18 cellular contexts compared by ENCODE assay signal in the genomic region with DNA sequence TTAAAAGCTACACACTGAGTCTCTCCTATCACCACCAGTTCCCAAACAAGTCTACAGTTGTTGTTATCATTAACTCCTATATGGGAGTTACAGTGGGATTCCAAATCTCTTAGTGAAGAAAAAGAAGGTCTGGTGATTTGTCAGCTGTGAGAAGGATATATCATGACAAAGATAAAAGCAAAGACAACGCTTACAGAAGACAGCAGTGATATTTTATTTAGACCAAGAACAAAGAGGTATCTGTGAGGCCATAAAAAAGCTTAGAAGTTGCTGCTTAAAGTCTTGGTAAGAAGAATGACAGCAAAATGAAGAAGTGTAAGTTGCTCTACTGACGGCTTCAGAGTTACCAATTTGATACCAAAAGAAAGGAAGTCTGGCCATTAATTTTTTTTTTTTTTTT.
"Had no signal": no experiment of that assay in that cellular context is flagged by ENCODE, and none has a peak within 500 bp of the region (broad histone marks: within the 10 kb centered on the region; RNA-seq: fewer than 3 reads in every experiment).

No MANE protein-coding gene starts in this region.

- H3K4me3 ChIP-seq: body of pancreas, coronary artery, esophagus squamous epithelium, tibial artery, vagina had no signal

- H3K27ac ChIP-seq: body of pancreas, coronary artery, esophagus squamous epithelium, tibial artery, vagina had no signal

- H3K36me3 ChIP-seq: tibial artery, vagina had no signal

- H3K27ac Mint-ChIP-seq: activated naive CD8-positive, alpha-beta T cell treated with anti-CD3 and anti-CD28 coated beads for 36 hours had no signal

- H3K4me3 Mint-ChIP-seq: activated naive CD8-positive, alpha-beta T cell treated with anti-CD3 and anti-CD28 coated beads for 36 hours had no signal

- H3K9me3 ChIP-seq: body of pancreas, esophagus squamous epithelium, tibial artery, vagina had no signal

- H3K27me3 Mint-ChIP-seq: activated naive CD8-positive, alpha-beta T cell treated with anti-CD3 and anti-CD28 coated beads for 36 hours had no signal

- DNase-seq: activated CD4-positive, alpha-beta T cell treated with anti-CD3 and anti-CD28 coated beads, Interleukin-2, amount 50 U/mL, for 1 hour; activated CD8-positive, alpha-beta memory T cell treated with anti-CD3 and anti-CD28 coated beads for 24 hours; activated gamma-delta T cell treated with Interleukin-2 at 50 U/mL for 16 hours; activated naive CD8-positive, alpha-beta T cell treated with anti-CD3 and anti-CD28 coated beads for 36 hours; amygdala; body of pancreas; central memory CD4-positive, alpha-beta T cell; esophagus squamous epithelium; hypothalamus; kidney; mesendoderm; stimulated activated CD4-positive, alpha-beta T cell treated with anti-CD3 and anti-CD28 coated beads, Interleukin-12 subunit alpha, Interleukin-12 subunit beta, amount 100 ng/mL, for 4 hours; stimulated activated CD4-positive, alpha-beta T cell treated with anti-CD3 and anti-CD28 coated beads, Interleukin-2, amount 100 ng/mL, for 24 hours; stimulated activated naive CD4-positive, alpha-beta T cell; tibial artery had no signal

- H3K27me3 ChIP-seq: body of pancreas, esophagus squamous epithelium, tibial artery, vagina had no signal

- ATAC-seq: body of pancreas, sciatic nerve had no signal
